Comparison of ENCODE assay signal across 12 cellular contexts in genomic region chr10:33032354-33033254, GRCh38.
DNase-seq lines count a peak whose midpoint lies in the region; ATAC-seq and TF ChIP-seq lines count a peak whose summit lies in the region.
"Had no signal": no experiment of that assay in that cellular context is flagged by ENCODE, and none has a peak within 500 bp of the region (broad histone marks: within the 10 kb centered on the region; RNA-seq: fewer than 3 reads in every experiment).

No MANE protein-coding gene starts in this region.

- no peaks in the 10 kb centered on the region for H3K36me3 Mint-ChIP-seq in activated T-helper 17 cell treated with anti-CD3 and anti-CD28 coated beads, Interleukin-2, amount 50 U/mL, for 72 hours (ENCODE audit: low read depth)
- H3K36me3 Mint-ChIP-seq in endodermal cell (ENCODE audit: low read depth): no peaks in the 10 kb centered on the region
- H3K36me3 Mint-ChIP-seq: activated naive CD8-positive, alpha-beta T cell treated with anti-CD3 and anti-CD28 coated beads, Interleukin-2, amount 10 ng/mL, durations not matched to agents 7 days and 5 days had no signal

- DNase-seq in activated CD4-positive, CD25-positive, alpha-beta regulatory T cell (lab: John Stamatoyannopoulos, UW): no peak
- DNase-seq in foreskin melanocyte (peak; percentile 19), UCSD-AML1 (lab: John Stamatoyannopoulos, UW; ENCODE audit: unreplicated experiment) (no peak), NCI-H82 (lab: John Stamatoyannopoulos, UW) (no peak), endodermal cell (no peak)
- DNase-seq in NK-92 treated with Interleukin-12 subunit alpha and Interleukin-12 subunit beta, amount 100 ng/mL, for 24 hours (lab: John Stamatoyannopoulos, UW): no peak
- DNase-seq: activated naive CD8-positive, alpha-beta T cell treated with anti-CD3 and anti-CD28 coated beads, Interleukin-2, amount 10 ng/mL, durations not matched to agents 7 days and 5 days; left ventricle myocardium inferior; SIG-M5 had no signal

- H3K9me3 Mint-ChIP-seq in activated T-helper 17 cell treated with anti-CD3 and anti-CD28 coated beads, Interleukin-2, amount 50 U/mL, for 72 hours: no peaks in the 10 kb centered on the region
- H3K9me3 Mint-ChIP-seq in endodermal cell: no peaks in the 10 kb centered on the region
- H3K9me3 Mint-ChIP-seq: activated naive CD8-positive, alpha-beta T cell treated with anti-CD3 and anti-CD28 coated beads, Interleukin-2, amount 10 ng/mL, durations not matched to agents 7 days and 5 days had no signal

- no peak overlapping the region for H3K27ac ChIP-seq in endodermal cell (ENCODE audit: low read depth, low read length)
- H3K27ac ChIP-seq: 22Rv1, left ventricle myocardium inferior had no signal

- H3K4me3 Mint-ChIP-seq in activated T-helper 17 cell treated with anti-CD3 and anti-CD28 coated beads, Interleukin-2, amount 50 U/mL, for 72 hours: peak overlapping the region; percentile 33
- H3K4me3 Mint-ChIP-seq in endodermal cell: no peak overlapping the region
- H3K4me3 Mint-ChIP-seq: activated naive CD8-positive, alpha-beta T cell treated with anti-CD3 and anti-CD28 coated beads, Interleukin-2, amount 10 ng/mL, durations not matched to agents 7 days and 5 days had no signal

- TF ChIP-seq CTCF in endodermal cell (conservative IDR thresholded peaks at IDR 0.05): no peak

- H3K27ac Mint-ChIP-seq in activated T-helper 17 cell treated with anti-CD3 and anti-CD28 coated beads, Interleukin-2, amount 50 U/mL, for 72 hours: peak overlapping the region; percentile 16
- H3K27ac Mint-ChIP-seq in endodermal cell: no peak overlapping the region
- H3K27ac Mint-ChIP-seq: activated naive CD8-positive, alpha-beta T cell treated with anti-CD3 and anti-CD28 coated beads, Interleukin-2, amount 10 ng/mL, durations not matched to agents 7 days and 5 days had no signal

- H3K36me3 ChIP-seq in endodermal cell (ENCODE audit: control insufficient read depth, insufficient read depth, low read length): no peaks in the 10 kb centered on the region
- H3K36me3 ChIP-seq: left ventricle myocardium inferior had no signal

- H3K4me3 ChIP-seq in endodermal cell (ENCODE audit: low read length): no peak overlapping the region
- H3K4me3 ChIP-seq: left ventricle myocardium inferior had no signal

- ATAC-seq in activated CD4-positive, CD25-positive, alpha-beta regulatory T cell treated with anti-CD3 and anti-CD28 coated beads, Interleukin-2, amount 50 U/mL, for 24 hours: peak; percentile 48 to 79
- peak; percentile 73 for ATAC-seq in activated T-helper 17 cell treated with anti-CD3 and anti-CD28 coated beads, Interleukin-2, amount 50 U/mL, for 72 hours (replicated peaks)

- H3K4me1 Mint-ChIP-seq in activated T-helper 17 cell treated with anti-CD3 and anti-CD28 coated beads, Interleukin-2, amount 50 U/mL, for 72 hours: peaks cover 25% of the 10 kb centered on the region
- H3K4me1 Mint-ChIP-seq in endodermal cell: no peaks in the 10 kb centered on the region

- H3K27me3 ChIP-seq in endodermal cell (ENCODE audit: control insufficient read depth, insufficient read depth, low read length, poor library complexity, severe bottlenecking): no peaks in the 10 kb centered on the region

- no peaks in the 10 kb centered on the region for H3K4me1 ChIP-seq in endodermal cell (ENCODE audit: control insufficient read depth, insufficient read depth, low read length)
- H3K4me1 ChIP-seq: left ventricle myocardium inferior had no signal

- peaks cover 9% of the 10 kb centered on the region for H3K9me3 ChIP-seq in endodermal cell (ENCODE audit: control insufficient read depth, low read length)
- H3K9me3 ChIP-seq: left ventricle myocardium inferior had no signal

- no peak overlapping the region for H3K9ac ChIP-seq in endodermal cell (ENCODE audit: extremely low read depth, low read length, poor library complexity, severe bottlenecking)

- 88 to 91% methylated on average over 5 to 9 of the region's 9 CpGs for WGBS in endodermal cell (ENCODE audit: insufficient coverage in 1 of 2, insufficient read length in 1 of 2), 2 experiments

- no peaks in the 10 kb centered on the region for H3K27me3 Mint-ChIP-seq in activated T-helper 17 cell treated with anti-CD3 and anti-CD28 coated beads, Interleukin-2, amount 50 U/mL, for 72 hours
- H3K27me3 Mint-ChIP-seq in endodermal cell (ENCODE audit: insufficient read depth): peaks cover 8% of the 10 kb centered on the region
